Comparison of ENCODE assay signal across 20 cellular contexts in genomic region chr9:69468380-69468779, GRCh38.
"Had no signal": no experiment of that assay in that cellular context is flagged by ENCODE, and none has a peak within 500 bp of the region (broad histone marks: within the 10 kb centered on the region; RNA-seq: fewer than 3 reads in every experiment).

No MANE protein-coding gene starts in this region.

- H3K36me3 ChIP-seq: left lung, lower lobe of right lung, pancreas, right atrium auricular region, suprapubic skin, transverse colon, upper lobe of right lung, uterus had no signal

- H3K27ac ChIP-seq: dorsolateral prefrontal cortex, left lung, lower lobe of right lung, pancreas, right atrium auricular region, skin epidermis, spleen, suprapubic skin, upper lobe of right lung, uterus had no signal

- H3K4me3 Mint-ChIP-seq: naive thymus-derived CD8-positive, alpha-beta T cell; stimulated activated naive CD8-positive, alpha-beta T cell treated with anti-CD3 and anti-CD28 coated beads, Interleukin-15, amount 100 ng/mL, for 72 hours had no signal

- H3K4me3 ChIP-seq: dorsolateral prefrontal cortex, left lung, lower lobe of right lung, pancreas, right atrium auricular region, skin epidermis, spleen, suprapubic skin, transverse colon, upper lobe of right lung, uterus had no signal

- H3K27me3 ChIP-seq: dorsolateral prefrontal cortex, left lung, pancreas, right atrium auricular region, spleen, suprapubic skin, transverse colon, upper lobe of right lung, uterus had no signal

- H3K9me3 Mint-ChIP-seq: naive thymus-derived CD8-positive, alpha-beta T cell; stimulated activated naive CD8-positive, alpha-beta T cell treated with anti-CD3 and anti-CD28 coated beads, Interleukin-15, amount 100 ng/mL, for 72 hours had no signal

- H3K27ac Mint-ChIP-seq: naive thymus-derived CD8-positive, alpha-beta T cell had no signal

- H3K4me1 ChIP-seq: left lung, lower lobe of right lung, pancreas, spleen, suprapubic skin, upper lobe of right lung, uterus had no signal

- ATAC-seq: left lung; lower lobe of right lung; naive thymus-derived CD8-positive, alpha-beta T cell; pancreas; stimulated activated naive CD8-positive, alpha-beta T cell treated with anti-CD3 and anti-CD28 coated beads, Interleukin-15, amount 100 ng/mL, for 72 hours; upper lobe of right lung had no signal

- DNase-seq: dorsolateral prefrontal cortex; effector CD4-positive, alpha-beta T cell; kidney; left lung; lower lobe of right lung; naive thymus-derived CD8-positive, alpha-beta T cell; occipital lobe; pancreas; spleen; stimulated activated CD4-positive, alpha-beta T cell treated with anti-CD3 and anti-CD28 coated beads, Interleukin-2, amount 100 ng/mL, for 48 hours; stimulated activated naive CD4-positive, alpha-beta T cell; stimulated activated naive CD8-positive, alpha-beta T cell treated with anti-CD3 and anti-CD28 coated beads, Interleukin-15, amount 100 ng/mL, for 72 hours; transverse colon; upper lobe of right lung; uterus had no signal

- H3K4me1 Mint-ChIP-seq: naive thymus-derived CD8-positive, alpha-beta T cell; stimulated activated naive CD8-positive, alpha-beta T cell treated with anti-CD3 and anti-CD28 coated beads, Interleukin-15, amount 100 ng/mL, for 72 hours had no signal

- H3K36me3 Mint-ChIP-seq: naive thymus-derived CD8-positive, alpha-beta T cell had no signal

- FAIRE-seq: colon, frontal cortex, kidney, pancreas had no signal

- H3K9me3 ChIP-seq: left lung, lower lobe of right lung, pancreas, right atrium auricular region, spleen, suprapubic skin, transverse colon, upper lobe of right lung, uterus had no signal
